20 cellular contexts compared by ENCODE assay signal in the genomic region with DNA sequence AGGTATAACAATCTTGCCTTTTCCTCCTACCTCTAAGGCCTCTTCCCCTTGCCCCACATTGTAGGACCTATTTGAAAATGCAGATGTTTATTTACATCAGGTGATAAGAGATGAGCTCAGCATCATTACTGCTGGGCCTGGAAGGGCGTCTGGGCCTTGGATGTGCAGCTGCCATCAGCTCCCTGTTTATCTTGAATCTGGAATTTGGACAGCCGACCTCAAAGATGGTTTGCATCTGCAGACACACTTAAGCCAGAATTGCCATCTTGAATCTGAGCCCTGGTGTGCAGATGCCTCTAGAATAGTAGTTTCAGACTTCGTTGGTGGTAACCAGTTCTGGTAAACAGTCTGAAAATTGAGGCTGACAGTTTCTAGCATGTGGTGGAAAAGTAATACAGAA. TPM values are rescaled to one million over a fixed set of nuclear protein-coding genes. Genes with fewer than 3 reads are reported as not detected.
A peak's percentile ranks its signal among the peaks of the same experiment; 100 is the strongest.
DNase-seq lines count a peak whose midpoint lies in the region; ATAC-seq and TF ChIP-seq lines count a peak whose summit lies in the region.
"Had no signal": no experiment of that assay in that cellular context is flagged by ENCODE, and none has a peak within 500 bp of the region (broad histone marks: within the 10 kb centered on the region; RNA-seq: fewer than 3 reads in every experiment).

No MANE protein-coding gene starts in this region.

- no peak overlapping the region for H4K8ac ChIP-seq in IMR-90 (ENCODE audit: low read depth in 2 of 2, low read length in 2 of 2)

- no peaks in the 10 kb centered on the region for H3K9me3 ChIP-seq in CD4-positive, alpha-beta memory T cell (ENCODE audit: control insufficient read depth in 1 of 2, low read length in 2 of 2)
- H3K9me3 ChIP-seq in IMR-90 (ENCODE audit: control insufficient read depth, insufficient read depth, low read length) (no peaks in the 10 kb centered on the region), thyroid gland (no peaks in the 10 kb centered on the region)
- H3K9me3 ChIP-seq: neutrophil, SJCRH30, tibial nerve had no signal

- POLR2A ChIA-PET in CD4-positive, alpha-beta memory T cell (lab: Charles Lee; ENCODE audit: partially characterized antibody) = no interaction called here
- POLR2A ChIA-PET in IMR-90 (lab: Charles Lee; ENCODE audit: unreplicated experiment) = no interaction called here

- no peak overlapping the region for H3K56ac ChIP-seq in IMR-90 (ENCODE audit: extremely low read depth, insufficient read depth, low read length)

- H3K14ac ChIP-seq in IMR-90 (replicated peaks; ENCODE audit: low read depth, low read length) = no peak overlapping the region

- dilution Hi-C loops in IMR-90 (cut with HindIII; ENCODE audit: low sequenced_read_pairs, unreplicated experiment) = no loop called here

- H3K23ac ChIP-seq in IMR-90 (ENCODE audit: low read depth, low read length) = no peak overlapping the region

- intact Hi-C loops in CD4-positive, alpha-beta memory T cell (cut with micrococcal nuclease) = no loop called here
- intact Hi-C loops in IMR-90 (cut with micrococcal nuclease) (no loop called here), dorsolateral prefrontal cortex (cut with DNase I) (no loop called here), thyroid gland (cut with DNase I) (no loop called here)

- BruUV-seq in IMR-90 (replicated peaks; lab: Mats Ljungman, UMichigan) = no TSS peak

- no peak overlapping the region for H2BK120ac ChIP-seq in IMR-90 (ENCODE audit: low read depth, low read length)

- no CpG with 5 or more reads among the region's 3 CpGs for WGBS in IMR-90 (ENCODE audit: extremely low coverage in 2 of 2, insufficient read length in 1 of 2), 2 experiments
- 55 to 77% methylated on average over 3 of the region's 3 CpGs for WGBS in thyroid gland, 2 donors

- no peak overlapping the region for H3K27ac ChIP-seq in CD4-positive, alpha-beta memory T cell (ENCODE audit: low read depth, low read length)
- no peak overlapping the region for H3K27ac ChIP-seq in IMR-90 (ENCODE audit: insufficient read depth, low read length)
- peak overlapping the region in 45 of 59 donors; percentile 0 to 83 (median 40) for H3K27ac ChIP-seq in dorsolateral prefrontal cortex
- no peak overlapping the region for H3K27ac ChIP-seq in thyroid gland
- H3K27ac ChIP-seq: neutrophil, SJCRH30, tibial nerve had no signal

- H4K91ac ChIP-seq in IMR-90 (ENCODE audit: insufficient read depth, low read depth, low read length) = no peak overlapping the region

- no peaks in the 10 kb centered on the region for H3K27me3 Mint-ChIP-seq in CD4-positive, alpha-beta memory T cell
- no peaks in the 10 kb centered on the region for H3K27me3 Mint-ChIP-seq in nephron (ENCODE audit: low read depth)
- H3K27me3 Mint-ChIP-seq: activated CD4-positive, alpha-beta T cell treated with anti-CD3 and anti-CD28 coated beads, Interleukin-2, amount 10 ng/mL, durations not matched to agents 24 days and 14 days had no signal

- H3K9me1 ChIP-seq in IMR-90 (ENCODE audit: insufficient read depth, low read length) = peaks cover 54% of the 10 kb centered on the region

- H3K27me3 ChIP-seq in CD4-positive, alpha-beta memory T cell (ENCODE audit: insufficient read depth, low read length) = no peaks in the 10 kb centered on the region
- H3K27me3 ChIP-seq in IMR-90 (ENCODE audit: control insufficient read depth, insufficient read depth, low read length) = no peaks in the 10 kb centered on the region
- no peaks in the 10 kb centered on the region for H3K27me3 ChIP-seq in dorsolateral prefrontal cortex
- no peaks in the 10 kb centered on the region for H3K27me3 ChIP-seq in thyroid gland
- H3K27me3 ChIP-seq: neutrophil, SJCRH30, tibial nerve had no signal

- H3K27ac Mint-ChIP-seq in CD4-positive, alpha-beta memory T cell = peak overlapping the region; percentile 2 to 87 (median 58)
- H3K27ac Mint-ChIP-seq in nephron = peak overlapping the region; percentile 45 to 81 (median 64)
- H3K27ac Mint-ChIP-seq: activated CD4-positive, alpha-beta T cell treated with anti-CD3 and anti-CD28 coated beads, Interleukin-2, amount 10 ng/mL, durations not matched to agents 24 days and 14 days had no signal

- H3K36me3 ChIP-seq in CD4-positive, alpha-beta memory T cell (ENCODE audit: insufficient read depth, low read length) = peaks cover 6% of the 10 kb centered on the region
- H3K36me3 ChIP-seq in IMR-90 (ENCODE audit: control insufficient read depth, insufficient read depth, low read length) (peaks cover 9% of the 10 kb centered on the region), thyroid gland (no peaks in the 10 kb centered on the region)

- H2BK20ac ChIP-seq in IMR-90 (ENCODE audit: low read depth, low read length) = no peak overlapping the region

- H3K4me3 ChIP-seq in CD4-positive, alpha-beta memory T cell (ENCODE audit: low read length in 2 of 2) = no peak overlapping the region
- no peak overlapping the region for H3K4me3 ChIP-seq in IMR-90 (ENCODE audit: insufficient read depth, low read depth, low read length)
- H3K4me3 ChIP-seq in dorsolateral prefrontal cortex = no peak overlapping the region
- H3K4me3 ChIP-seq in thyroid gland (replicated peaks in 1 of 3) = no peak overlapping the region
- H3K4me3 ChIP-seq: SJCRH30, tibial nerve had no signal

- H3K4me1 ChIP-seq in CD4-positive, alpha-beta memory T cell (ENCODE audit: insufficient read depth, low read length) = peaks cover 68% of the 10 kb centered on the region
- H3K4me1 ChIP-seq in IMR-90 (ENCODE audit: control insufficient read depth, insufficient read depth, low read length) = peaks cover 37% of the 10 kb centered on the region
- H3K4me1 ChIP-seq in thyroid gland = peaks cover 18 to 35% of the 10 kb centered on the region in 2 donors
- H3K4me1 ChIP-seq: SJCRH30 had no signal

- no peak for TF ChIP-seq POLR2A in IMR-90 (IDR thresholded peaks at IDR 0.05; ENCODE audit: low read depth, low read length)
- no peak for TF ChIP-seq POLR2A in thyroid gland (IDR thresholded peaks at IDR 0.05)

- no peak for TF ChIP-seq CTCF in IMR-90 (conservative IDR thresholded peaks at IDR 0.05; ENCODE audit: low read depth, low read length)
- TF ChIP-seq CTCF in dorsolateral prefrontal cortex (IDR thresholded peaks at IDR 0.05 in 54 of 56, conservative IDR thresholded peaks at IDR 0.05 in 2 of 56; ENCODE audit: low read depth in 1 of 56, partially characterized antibody in 56 of 56) = no peak
- TF ChIP-seq CTCF in nephron (IDR thresholded peaks at IDR 0.05; ENCODE audit: unreplicated experiment in 3 of 3) = no peak
- no peak for TF ChIP-seq CTCF in thyroid gland (IDR thresholded peaks at IDR 0.05)

- peaks cover 100% of the 10 kb centered on the region for H4K20me1 ChIP-seq in IMR-90 (ENCODE audit: insufficient read depth, low read length)

- H3K18ac ChIP-seq in IMR-90 (ENCODE audit: low read depth, low read length) = no peak overlapping the region

- H3K79me1 ChIP-seq in IMR-90 (ENCODE audit: low read depth in 1 of 2, low read length in 2 of 2) = peaks cover 30 to 96% of the 10 kb centered on the region in 2 experiments

- CTCF ChIA-PET in CD4-positive, alpha-beta memory T cell (lab: Charles Lee; ENCODE audit: partially characterized antibody) = no interaction called here
- CTCF ChIA-PET in IMR-90 (lab: Yijun Ruan, JAX) = no interaction called here

- no peak overlapping the region for H3K4ac ChIP-seq in IMR-90 (ENCODE audit: low read depth, low read length)

- no peak overlapping the region for H2BK15ac ChIP-seq in IMR-90 (ENCODE audit: low read depth, low read length)

- DNase-seq in CD4-positive, alpha-beta memory T cell = no peak
- DNase-seq in IMR-90 = peak; percentile 66
- DNase-seq in dorsolateral prefrontal cortex = no peak
- DNase-seq in DMS 273 treated with DMSO at 0.1 percent for 48 hours (lab: John Stamatoyannopoulos, UW) = no peak
- DNase-seq in thyroid gland = no peak
- no peak for DNase-seq in stimulated activated CD4-positive, alpha-beta T cell treated with anti-CD3 and anti-CD28 coated beads, Interleukin-4, amount 100 ng/mL, for 1 hour
- DNase-seq: activated CD4-positive, alpha-beta T cell treated with anti-CD3 and anti-CD28 coated beads, Interleukin-2, amount 10 ng/mL, durations not matched to agents 24 days and 14 days; activated T-cell treated with anti-CD3 and anti-CD28 coated beads, Interleukin-2, amount 50 U/mL, for 48 hours; aorta; immature natural killer cell; NCI-H2029 treated with DMSO at 0.1 percent for 48 hours; NCI-H510A treated with DMSO at 0.1 percent for 48 hours; SJCRH30; stimulated activated CD4-positive, alpha-beta T cell treated with anti-CD3 and anti-CD28 coated beads, Interleukin-4, amount 100 ng/mL, for 24 hours; stimulated activated CD8-positive, alpha-beta memory T cell treated with anti-CD3 and anti-CD28 coated beads, Interleukin-4, amount 100 ng/mL, for 48 hours had no signal

- H2AK5ac ChIP-seq in IMR-90 (ENCODE audit: low read depth, low read length) = no peak overlapping the region

- H2AK9ac ChIP-seq in IMR-90 (replicated peaks; ENCODE audit: low read depth, low read length, poor library complexity) = peak overlapping the region; percentile 37

- peaks cover 61 to 87% (median 74%) of the 10 kb centered on the region in 4 donors for H3K4me1 Mint-ChIP-seq in CD4-positive, alpha-beta memory T cell
- H3K4me1 Mint-ChIP-seq in nephron = peaks cover 80% of the 10 kb centered on the region

- TF ChIP-seq RAD21 in IMR-90 (IDR thresholded peaks at IDR 0.05; ENCODE audit: low read length) = no peak

- H3K4me3 Mint-ChIP-seq in CD4-positive, alpha-beta memory T cell = no peak overlapping the region
- H3K4me3 Mint-ChIP-seq in nephron = no peak overlapping the region
- H3K4me3 Mint-ChIP-seq: activated CD4-positive, alpha-beta T cell treated with anti-CD3 and anti-CD28 coated beads, Interleukin-2, amount 10 ng/mL, durations not matched to agents 24 days and 14 days; immature natural killer cell had no signal

- no peak overlapping the region; the same call in 1 of the 2 replicates for H3K4me2 ChIP-seq in IMR-90 (ENCODE audit: low read depth, low read length)

- H3K9me3 Mint-ChIP-seq in CD4-positive, alpha-beta memory T cell = no peaks in the 10 kb centered on the region
- no peaks in the 10 kb centered on the region for H3K9me3 Mint-ChIP-seq in nephron
- H3K9me3 Mint-ChIP-seq: activated CD4-positive, alpha-beta T cell treated with anti-CD3 and anti-CD28 coated beads, Interleukin-2, amount 10 ng/mL, durations not matched to agents 24 days and 14 days; immature natural killer cell had no signal

- H3K9ac ChIP-seq in IMR-90 (ENCODE audit: low read depth, low read length) = no peak overlapping the region

- H4K5ac ChIP-seq in IMR-90 (ENCODE audit: low read depth, low read length) = no peak overlapping the region

- H2AFZ ChIP-seq in IMR-90 (replicated peaks; ENCODE audit: low read length, poor library complexity) = no peak overlapping the region

- in situ Hi-C loops in IMR-90 (cut with MboI; ENCODE audit: low sequenced_read_pairs) = no loop called here

- ATAC-seq in IMR-90 (ENCODE audit: low read depth) = peak; percentile 5; the same call in 1 of the 2 replicates
- no peak for ATAC-seq in esophagus mucosa
- ATAC-seq: HepG2 had no signal

- peaks cover 30 to 38% of the 10 kb centered on the region in 2 donors for H3K36me3 Mint-ChIP-seq in CD4-positive, alpha-beta memory T cell
- peaks cover 23% of the 10 kb centered on the region for H3K36me3 Mint-ChIP-seq in nephron (ENCODE audit: low read depth)

- H2BK5ac ChIP-seq in IMR-90 (ENCODE audit: low read depth, low read length, poor library complexity, severe bottlenecking) = no peak overlapping the region

RNA-seq across cellular contexts. Expression of gene FAM193A, which starts 59.0 kb away (rescaled TPM):
- total RNA-seq in CD4-positive, alpha-beta memory T cell = 10 to 100 TPM; 47.8 TPM
- polyA plus RNA-seq in CD4-positive, alpha-beta memory T cell = 1 to 10 TPM in 1 of 2 donors, under 1 TPM in 1; 0.16 to 4.4 TPM
- total RNA-seq in IMR-90 (2012; rRNA removed) (6.8 and 8.1 TPM in 2 replicates), dorsolateral prefrontal cortex (10 to 100 TPM; 30.7 to 56.7 (median 40.1) TPM), thyroid gland (10 to 100 TPM; 22.4 to 36.7 (median 30.3) TPM), esophagus mucosa (12.0 TPM)
- polyA plus RNA-seq in IMR-90 (2012; rRNA removed) = 9.5 and 11.0 TPM in 2 replicates
- polyA plus RNA-seq in IMR-90 (2012; cell fraction: cytosol; rRNA removed) = 7.7 and 8.2 TPM in 2 replicates
- 35.7 and 38.6 TPM in 2 replicates for polyA plus RNA-seq in IMR-90 (2012; cell fraction: nucleus; rRNA removed; ENCODE audit: low replicate concordance)

Comparison
In these comparisons a context has a peak if more than half of its experiments do, and no peak if none do; other contexts are left out.
1. H3K27ac ChIP-seq: peak in dorsolateral prefrontal cortex (45 of 59); none in CD4-positive, alpha-beta memory T cell (single experiment), IMR-90 (single experiment) and thyroid gland (0 of 3).